In genomic region chr12:115349711-115350110, GRCh38 we compare ENCODE assay signal across 25 cellular contexts.
"Had no signal": no experiment of that assay in that cellular context is flagged by ENCODE, and none has a peak within 500 bp of the region (broad histone marks: within the 10 kb centered on the region; RNA-seq: fewer than 3 reads in every experiment).

No MANE protein-coding gene starts in this region.

- H3K4me1 ChIP-seq: parathyroid adenoma, psoas muscle had no signal

- DNase-seq: activated CD4-positive, alpha-beta T cell treated with anti-CD3 and anti-CD28 coated beads for 36 hours; activated CD4-positive, CD25-positive, alpha-beta regulatory T cell; activated CD8-positive, alpha-beta T cell treated with anti-CD3 and anti-CD28 coated beads, Interleukin-2, amount 10 ng/mL, durations not matched to agents 7 days and 5 days; activated naive CD4-positive, alpha-beta T cell; activated T-cell treated with anti-CD3 and anti-CD28 coated beads for 4 hours; activated T-cell treated with anti-CD3 and anti-CD28 coated beads, Interleukin-2, amount 50 U/mL, for 72 hours; central memory CD4-positive, alpha-beta T cell; dermis blood vessel endothelial cell; effector CD4-positive, alpha-beta T cell; head of caudate nucleus; hippocampal formation; kidney; naive thymus-derived CD8-positive, alpha-beta T cell; nucleus accumbens; psoas muscle; sigmoid colon; small intestine; stimulated activated CD4-positive, alpha-beta T cell treated with anti-CD3 and anti-CD28 coated beads, Interleukin-4, amount 100 ng/mL, for 24 hours; trophoblast cell had no signal

- H3K4me3 ChIP-seq: breast epithelium, esophagus muscularis mucosa, psoas muscle, sigmoid colon, thoracic aorta had no signal

- H3K9ac ChIP-seq: parathyroid adenoma had no signal

- H3K27me3 ChIP-seq: breast epithelium, esophagus muscularis mucosa, sigmoid colon had no signal

- H2AFZ ChIP-seq: parathyroid adenoma had no signal

- ATAC-seq: activated CD4-positive, alpha-beta T cell treated with anti-CD3 and anti-CD28 coated beads for 36 hours; activated CD8-positive, alpha-beta T cell treated with anti-CD3 and anti-CD28 coated beads, Interleukin-2, amount 10 ng/mL, durations not matched to agents 7 days and 5 days; activated naive CD4-positive, alpha-beta T cell treated with anti-CD3 and anti-CD28 coated beads, Interleukin-2, amount 50 U/mL, for 72 hours; activated T-cell treated with anti-CD3 and anti-CD28 coated beads, Interleukin-2, amount 50 U/mL, for 72 hours; naive thymus-derived CD8-positive, alpha-beta T cell; psoas muscle; stimulated activated effector memory CD8-positive, alpha-beta T cell treated with anti-CD3 and anti-CD28 coated beads, Interleukin-12 subunit alpha, Interleukin-12 subunit beta, amount 100 ng/mL, for 72 hours had no signal

- H3K9me3 ChIP-seq: breast epithelium, esophagus muscularis mucosa, psoas muscle, sigmoid colon, thoracic aorta had no signal

- H3K79me2 ChIP-seq: parathyroid adenoma had no signal

- H3K36me3 ChIP-seq: breast epithelium, esophagus muscularis mucosa, sigmoid colon, thoracic aorta had no signal

- H3K27ac ChIP-seq: breast epithelium, esophagus muscularis mucosa, parathyroid adenoma, psoas muscle, sigmoid colon, thoracic aorta had no signal
